1 cellular context compared by ENCODE assay signal in genomic region chr15:99720533-99720932, GRCh38.
TF ChIP-seq lines count a peak whose summit lies in the region.

No MANE protein-coding gene starts in this region.

TF ChIP-seq in GM23338, 12 proteins besides CTCF, POLR2A, EP300 and RAD21 (continued from another document):
- TF ChIP-seq ZNF462 (CRISPR knock-in tag; IDR thresholded peaks at IDR 0.05) = no peak
- no peak for TF ChIP-seq EZH2phosphoT487 (IDR thresholded peaks at IDR 0.05; ENCODE audit: unreplicated experiment)
- TF ChIP-seq NANOG (IDR thresholded peaks at IDR 0.05; ENCODE audit: borderline replicate concordance) = no peak
- TF ChIP-seq JUNB (IDR thresholded peaks at IDR 0.05; ENCODE audit: unreplicated experiment) = no peak
- TF ChIP-seq ZNF331 (CRISPR knock-in tag; IDR thresholded peaks at IDR 0.05; ENCODE audit: low read depth) = no peak
TF ChIP-seq in GM23338: peak in this region for 0.
